Comparison of ENCODE assay signal across 1 cellular context in the genomic region with DNA sequence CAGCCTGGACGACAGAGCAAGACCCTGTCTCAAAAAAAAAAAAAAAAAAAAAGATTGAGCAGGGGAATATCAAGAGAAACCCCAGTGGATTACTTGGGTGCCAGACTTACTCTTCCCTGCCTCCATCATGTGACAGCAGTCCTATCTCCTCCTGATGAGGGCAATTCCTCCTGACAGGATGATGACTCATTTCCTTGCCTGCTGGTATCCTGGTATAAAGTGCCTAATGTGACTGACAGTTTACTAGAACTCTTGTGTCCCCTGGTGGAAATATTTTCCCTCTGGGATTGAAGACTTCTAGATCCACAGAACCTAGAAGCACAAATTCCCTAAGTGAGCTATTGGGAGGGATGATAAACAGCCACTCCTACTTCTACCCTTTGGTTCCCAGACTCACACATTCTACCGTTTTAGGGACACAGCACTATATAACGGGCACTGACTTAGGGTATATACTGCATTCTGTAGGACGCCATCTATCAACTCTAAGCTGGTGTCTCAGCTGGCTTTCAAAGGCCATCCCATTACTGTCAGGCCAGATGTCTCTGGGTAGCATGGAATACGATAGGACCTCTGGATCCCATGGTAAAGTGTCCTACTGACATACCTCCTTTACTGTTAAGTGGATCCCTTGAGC.
TF ChIP-seq lines count a peak whose summit lies in the region.

No MANE protein-coding gene starts in this region.

TF ChIP-seq in K562, 482 proteins besides CTCF, POLR2A, EP300 and RAD21 (continued from another document and continues in another):
- TF ChIP-seq CC2D1A (IDR thresholded peaks at IDR 0.05): peak; percentile 77; the same call in 1 of the 2 replicates
- peak; percentile 49 for TF ChIP-seq MAFG (tag; conservative IDR thresholded peaks at IDR 0.05)
- TF ChIP-seq, protein P1, sequence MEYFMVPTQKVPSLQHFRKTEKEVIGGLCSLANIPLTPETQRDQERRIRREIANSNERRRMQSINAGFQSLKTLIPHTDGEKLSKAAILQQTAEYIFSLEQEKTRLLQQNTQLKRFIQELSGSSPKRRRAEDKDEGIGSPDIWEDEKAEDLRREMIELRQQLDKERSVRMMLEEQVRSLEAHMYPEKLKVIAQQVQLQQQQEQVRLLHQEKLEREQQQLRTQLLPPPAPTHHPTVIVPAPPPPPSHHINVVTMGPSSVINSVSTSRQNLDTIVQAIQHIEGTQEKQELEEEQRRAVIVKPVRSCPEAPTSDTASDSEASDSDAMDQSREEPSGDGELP (CRISPR knock-in tag; IDR thresholded peaks at IDR 0.05; ENCODE audit: borderline replicate concordance): 0 out of 2 replicates have a peak, but pooled peaks have one; percentile 6
- TF ChIP-seq, protein P2, sequence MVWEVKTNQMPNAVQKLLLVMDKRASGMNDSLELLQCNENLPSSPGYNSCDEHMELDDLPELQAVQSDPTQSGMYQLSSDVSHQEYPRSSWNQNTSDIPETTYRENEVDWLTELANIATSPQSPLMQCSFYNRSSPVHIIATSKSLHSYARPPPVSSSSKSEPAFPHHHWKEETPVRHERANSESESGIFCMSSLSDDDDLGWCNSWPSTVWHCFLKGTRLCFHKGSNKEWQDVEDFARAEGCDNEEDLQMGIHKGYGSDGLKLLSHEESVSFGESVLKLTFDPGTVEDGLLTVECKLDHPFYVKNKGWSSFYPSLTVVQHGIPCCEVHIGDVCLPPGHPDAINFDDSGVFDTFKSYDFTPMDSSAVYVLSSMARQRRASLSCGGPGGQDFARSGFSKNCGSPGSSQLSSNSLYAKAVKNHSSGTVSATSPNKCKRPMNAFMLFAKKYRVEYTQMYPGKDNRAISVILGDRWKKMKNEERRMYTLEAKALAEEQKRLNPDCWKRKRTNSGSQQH (CRISPR knock-in tag; IDR thresholded peaks at IDR 0.05): no peak
- peak in 1 of 2 experiments; percentile 73; a peak in 2 of 4 replicates for TF ChIP-seq HDAC1 (IDR thresholded peaks at IDR 0.05)
- TF ChIP-seq NCOR1 (IDR thresholded peaks at IDR 0.05): peak; percentile 31; the same call in 1 of the 2 replicates
- no peak for TF ChIP-seq TGIF2 (CRISPR knock-in tag; IDR thresholded peaks at IDR 0.05)
- TF ChIP-seq CBFB (CRISPR knock-in tag; IDR thresholded peaks at IDR 0.05): no peak
- TF ChIP-seq ZNF134 (CRISPR knock-in tag; conservative IDR thresholded peaks at IDR 0.05): peak; percentile 85
- TF ChIP-seq FOXP4 (CRISPR knock-in tag; IDR thresholded peaks at IDR 0.05; ENCODE audit: borderline replicate concordance): no peak
- no peak for TF ChIP-seq ZNF445 (CRISPR knock-in tag; IDR thresholded peaks at IDR 0.05; ENCODE audit: low read depth)
- no peak for TF ChIP-seq PTTG1 (tag; IDR thresholded peaks at IDR 0.05; ENCODE audit: low read depth)
- TF ChIP-seq LARP7 (IDR thresholded peaks at IDR 0.05): no peak
- TF ChIP-seq RB1 (IDR thresholded peaks at IDR 0.05; ENCODE audit: low read depth): no peak
- no peak for TF ChIP-seq PATZ1 (CRISPR knock-in tag; IDR thresholded peaks at IDR 0.05; ENCODE audit: borderline replicate concordance)
- TF ChIP-seq DACH1 (IDR thresholded peaks at IDR 0.05; ENCODE audit: partially characterized antibody): no peak
- TF ChIP-seq TCFL5 (CRISPR knock-in tag; conservative IDR thresholded peaks at IDR 0.05): no peak
- TF ChIP-seq, protein P3, sequence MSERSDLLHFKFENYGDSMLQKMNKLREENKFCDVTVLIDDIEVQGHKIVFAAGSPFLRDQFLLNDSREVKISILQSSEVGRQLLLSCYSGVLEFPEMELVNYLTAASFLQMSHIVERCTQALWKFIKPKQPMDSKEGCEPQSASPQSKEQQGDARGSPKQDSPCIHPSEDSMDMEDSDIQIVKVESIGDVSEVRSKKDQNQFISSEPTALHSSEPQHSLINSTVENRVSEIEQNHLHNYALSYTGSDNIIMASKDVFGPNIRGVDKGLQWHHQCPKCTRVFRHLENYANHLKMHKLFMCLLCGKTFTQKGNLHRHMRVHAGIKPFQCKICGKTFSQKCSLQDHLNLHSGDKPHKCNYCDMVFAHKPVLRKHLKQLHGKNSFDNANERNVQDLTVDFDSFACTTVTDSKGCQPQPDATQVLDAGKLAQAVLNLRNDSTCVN (CRISPR knock-in tag; IDR thresholded peaks at IDR 0.05): no peak
- 0 out of 2 replicates have a peak, but pooled peaks have one; percentile 48 for TF ChIP-seq SOX6 (IDR thresholded peaks at IDR 0.05)
- TF ChIP-seq ETV5 (CRISPR knock-in tag; IDR thresholded peaks at IDR 0.05; ENCODE audit: low read depth): 0 out of 2 replicates have a peak, but pooled peaks have one; percentile 55
- TF ChIP-seq E2F6 (IDR thresholded peaks at IDR 0.05; ENCODE audit: borderline replicate concordance in 1 of 2, extremely low read depth in 1 of 2, insufficient read depth in 1 of 2, insufficient read length in 1 of 2, low read depth in 1 of 2, low read length in 1 of 2, poor library complexity in 1 of 2, severe bottlenecking in 1 of 2): no peak
- TF ChIP-seq NCOA1 (IDR thresholded peaks at IDR 0.05; ENCODE audit: low read depth): 0 out of 2 replicates have a peak, but pooled peaks have one; percentile 25
- TF ChIP-seq FOXM1 (IDR thresholded peaks at IDR 0.05; ENCODE audit: low read depth): 0 out of 2 replicates have a peak, but pooled peaks have one; percentile 37
- TF ChIP-seq FOXM1 (CRISPR knock-in tag; IDR thresholded peaks at IDR 0.05; ENCODE audit: low read depth): no peak
- no peak for TF ChIP-seq KDM4B (IDR thresholded peaks at IDR 0.05; ENCODE audit: borderline replicate concordance in 2 of 2, low read depth in 1 of 2)
- TF ChIP-seq ARID4B (CRISPR knock-in tag; IDR thresholded peaks at IDR 0.05): no peak
- TF ChIP-seq BRD9 (IDR thresholded peaks at IDR 0.05; ENCODE audit: low read depth, partially characterized antibody): peak; percentile 96
- TF ChIP-seq, protein P4, sequence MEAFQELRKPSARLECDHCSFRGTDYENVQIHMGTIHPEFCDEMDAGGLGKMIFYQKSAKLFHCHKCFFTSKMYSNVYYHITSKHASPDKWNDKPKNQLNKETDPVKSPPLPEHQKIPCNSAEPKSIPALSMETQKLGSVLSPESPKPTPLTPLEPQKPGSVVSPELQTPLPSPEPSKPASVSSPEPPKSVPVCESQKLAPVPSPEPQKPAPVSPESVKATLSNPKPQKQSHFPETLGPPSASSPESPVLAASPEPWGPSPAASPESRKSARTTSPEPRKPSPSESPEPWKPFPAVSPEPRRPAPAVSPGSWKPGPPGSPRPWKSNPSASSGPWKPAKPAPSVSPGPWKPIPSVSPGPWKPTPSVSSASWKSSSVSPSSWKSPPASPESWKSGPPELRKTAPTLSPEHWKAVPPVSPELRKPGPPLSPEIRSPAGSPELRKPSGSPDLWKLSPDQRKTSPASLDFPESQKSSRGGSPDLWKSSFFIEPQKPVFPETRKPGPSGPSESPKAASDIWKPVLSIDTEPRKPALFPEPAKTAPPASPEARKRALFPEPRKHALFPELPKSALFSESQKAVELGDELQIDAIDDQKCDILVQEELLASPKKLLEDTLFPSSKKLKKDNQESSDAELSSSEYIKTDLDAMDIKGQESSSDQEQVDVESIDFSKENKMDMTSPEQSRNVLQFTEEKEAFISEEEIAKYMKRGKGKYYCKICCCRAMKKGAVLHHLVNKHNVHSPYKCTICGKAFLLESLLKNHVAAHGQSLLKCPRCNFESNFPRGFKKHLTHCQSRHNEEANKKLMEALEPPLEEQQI (IDR thresholded peaks at IDR 0.05): peak; percentile 78; the same call in 1 of the 2 replicates
- 0 out of 2 replicates have a peak, but pooled peaks have one; percentile 36 for TF ChIP-seq MAFK (IDR thresholded peaks at IDR 0.05; ENCODE audit: low read length)
- no peak for TF ChIP-seq TCF7 (IDR thresholded peaks at IDR 0.05; ENCODE audit: borderline replicate concordance)
- no peak for TF ChIP-seq SLC30A9 (CRISPR knock-in tag; IDR thresholded peaks at IDR 0.05)
- no peak for TF ChIP-seq CEBPZ (IDR thresholded peaks at IDR 0.05; ENCODE audit: borderline replicate concordance, low read depth, low read length)
- TF ChIP-seq SMARCB1 (IDR thresholded peaks at IDR 0.05; ENCODE audit: insufficient read length, low read depth): no peak
- TF ChIP-seq PPARD (CRISPR knock-in tag; IDR thresholded peaks at IDR 0.05): no peak
- no peak for TF ChIP-seq HNRNPUL1 (IDR thresholded peaks at IDR 0.05; ENCODE audit: low read length)
